ENCODE assay signal across 3 cellular contexts in the genomic region with DNA sequence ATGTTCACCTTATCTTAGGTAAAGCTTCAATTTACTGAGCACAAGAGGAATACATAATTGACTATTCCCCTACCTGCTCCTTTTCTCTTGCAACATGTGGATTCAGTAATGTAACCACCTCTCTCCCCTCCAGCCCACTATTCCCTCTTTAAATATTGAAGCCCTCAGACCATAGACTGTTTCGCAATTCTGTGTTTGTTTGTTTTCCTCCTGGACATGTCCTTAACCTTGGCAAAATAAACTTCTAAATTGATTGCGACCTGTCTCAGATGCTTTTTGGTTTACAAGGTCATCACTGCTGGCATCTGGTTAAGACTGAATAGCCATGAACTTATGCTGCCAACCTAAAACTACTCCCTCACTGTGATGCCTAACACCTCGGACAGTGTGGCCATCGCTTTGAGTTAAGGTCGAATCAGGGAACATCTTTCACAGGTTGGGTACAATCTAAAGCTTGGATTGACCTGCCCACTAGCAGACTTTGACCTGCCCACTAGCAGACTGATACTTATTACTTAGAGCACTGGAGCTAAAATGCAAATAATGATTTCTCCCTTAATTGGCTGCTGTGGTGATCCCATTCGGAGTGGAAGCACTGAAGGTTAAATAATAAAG.
A peak's percentile ranks its signal among the peaks of the same experiment; 100 is the strongest.
TF ChIP-seq lines count a peak whose summit lies in the region.

No MANE protein-coding gene starts in this region.

TF ChIP-seq in Ishikawa, 13 proteins besides CTCF, POLR2A, EP300 and RAD21:
- TF ChIP-seq REST (IDR thresholded peaks at IDR 0.05; ENCODE audit: low read depth): no peak
- peak; percentile 20; the same call in 1 of the 2 replicates for TF ChIP-seq CEBPB (IDR thresholded peaks at IDR 0.05)

TF ChIP-seq in WTC11, 78 proteins besides CTCF, POLR2A, EP300 and RAD21:
- TF ChIP-seq, protein P1, sequence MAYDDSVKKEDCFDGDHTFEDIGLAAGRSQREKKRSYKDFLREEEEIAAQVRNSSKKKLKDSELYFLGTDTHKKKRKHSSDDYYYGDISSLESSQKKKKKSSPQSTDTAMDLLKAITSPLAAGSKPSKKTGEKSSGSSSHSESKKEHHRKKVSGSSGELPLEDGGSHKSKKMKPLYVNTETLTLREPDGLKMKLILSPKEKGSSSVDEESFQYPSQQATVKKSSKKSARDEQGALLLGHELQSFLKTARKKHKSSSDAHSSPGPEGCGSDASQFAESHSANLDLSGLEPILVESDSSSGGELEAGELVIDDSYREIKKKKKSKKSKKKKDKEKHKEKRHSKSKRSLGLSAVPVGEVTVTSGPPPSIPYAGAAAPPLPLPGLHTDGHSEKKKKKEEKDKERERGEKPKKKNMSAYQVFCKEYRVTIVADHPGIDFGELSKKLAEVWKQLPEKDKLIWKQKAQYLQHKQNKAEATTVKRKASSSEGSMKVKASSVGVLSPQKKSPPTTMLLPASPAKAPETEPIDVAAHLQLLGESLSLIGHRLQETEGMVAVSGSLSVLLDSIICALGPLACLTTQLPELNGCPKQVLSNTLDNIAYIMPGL (CRISPR knock-in tag; IDR thresholded peaks at IDR 0.05): no peak
- peak; percentile 21; the same call in 1 of the 2 replicates for TF ChIP-seq GABPB1 (CRISPR knock-in tag; IDR thresholded peaks at IDR 0.05)

TF ChIP-seq in HepG2, 621 proteins besides CTCF, POLR2A, EP300 and RAD21 (continued from another document and continues in another):
- no peak for TF ChIP-seq CREB1 (IDR thresholded peaks at IDR 0.05)
- 0 out of 2 replicates have a peak, but pooled peaks have one; percentile 22 for TF ChIP-seq CREB1 (CRISPR knock-in tag; IDR thresholded peaks at IDR 0.05)
- no peak for TF ChIP-seq ZIK1 (CRISPR knock-in tag; IDR thresholded peaks at IDR 0.05; ENCODE audit: borderline replicate concordance, low read depth)
- TF ChIP-seq MYPOP (CRISPR knock-in tag; IDR thresholded peaks at IDR 0.05): peak; percentile 27; the same call in 1 of the 2 replicates
- no peak for TF ChIP-seq SOX13 (IDR thresholded peaks at IDR 0.05)
- TF ChIP-seq SOX13 (CRISPR knock-in tag; conservative IDR thresholded peaks at IDR 0.05 in 1 of 2, IDR thresholded peaks at IDR 0.05 in 1 of 2): peak in 1 of 2 experiments; percentile 35; a peak in 1 of 4 replicates
- TF ChIP-seq ZMYM4 (CRISPR knock-in tag; IDR thresholded peaks at IDR 0.05): peak; percentile 52; the same call in 1 of the 2 replicates
- TF ChIP-seq ZNF280D (CRISPR knock-in tag; IDR thresholded peaks at IDR 0.05): 0 out of 2 replicates have a peak, but pooled peaks have one; percentile 45
- peak; percentile 75 for TF ChIP-seq CEBPG (CRISPR knock-in tag; IDR thresholded peaks at IDR 0.05)
- peak; percentile 55 for TF ChIP-seq CEBPB (IDR thresholded peaks at IDR 0.05; ENCODE audit: borderline replicate concordance, low read depth, low read length)
- TF ChIP-seq NONO (IDR thresholded peaks at IDR 0.05): no peak
- peak; percentile 43; the same call in 1 of the 2 replicates for TF ChIP-seq NONO (CRISPR knock-in tag; conservative IDR thresholded peaks at IDR 0.05)
- no peak for TF ChIP-seq HMGA1 (CRISPR knock-in tag; conservative IDR thresholded peaks at IDR 0.05)
- TF ChIP-seq ZNF253 (CRISPR knock-in tag; IDR thresholded peaks at IDR 0.05; ENCODE audit: borderline replicate concordance): no peak
- peak; percentile 69 for TF ChIP-seq SKI (IDR thresholded peaks at IDR 0.05; ENCODE audit: partially characterized antibody)
- 0 out of 2 replicates have a peak, but pooled peaks have one; percentile 18 for TF ChIP-seq SMAD3 (CRISPR knock-in tag; IDR thresholded peaks at IDR 0.05)
- peak; percentile 82; the same call in 1 of the 2 replicates for TF ChIP-seq FOXA3 (CRISPR knock-in tag; IDR thresholded peaks at IDR 0.05)
- TF ChIP-seq FOXK1 (CRISPR knock-in tag; IDR thresholded peaks at IDR 0.05; ENCODE audit: borderline replicate concordance, low read depth): peak; percentile 82; the same call in 1 of the 2 replicates
- TF ChIP-seq ZNF224 (CRISPR knock-in tag; IDR thresholded peaks at IDR 0.05): no peak
- TF ChIP-seq HDAC1 (CRISPR knock-in tag; IDR thresholded peaks at IDR 0.05): 0 out of 2 replicates have a peak, but pooled peaks have one; percentile 17
- TF ChIP-seq PAXIP1 (CRISPR knock-in tag; conservative IDR thresholded peaks at IDR 0.05): peak; percentile 68
- TF ChIP-seq FOXP1 (IDR thresholded peaks at IDR 0.05): no peak
- peak; percentile 84 for TF ChIP-seq FOXP1 (CRISPR knock-in tag; IDR thresholded peaks at IDR 0.05)
- TF ChIP-seq, protein P2, sequence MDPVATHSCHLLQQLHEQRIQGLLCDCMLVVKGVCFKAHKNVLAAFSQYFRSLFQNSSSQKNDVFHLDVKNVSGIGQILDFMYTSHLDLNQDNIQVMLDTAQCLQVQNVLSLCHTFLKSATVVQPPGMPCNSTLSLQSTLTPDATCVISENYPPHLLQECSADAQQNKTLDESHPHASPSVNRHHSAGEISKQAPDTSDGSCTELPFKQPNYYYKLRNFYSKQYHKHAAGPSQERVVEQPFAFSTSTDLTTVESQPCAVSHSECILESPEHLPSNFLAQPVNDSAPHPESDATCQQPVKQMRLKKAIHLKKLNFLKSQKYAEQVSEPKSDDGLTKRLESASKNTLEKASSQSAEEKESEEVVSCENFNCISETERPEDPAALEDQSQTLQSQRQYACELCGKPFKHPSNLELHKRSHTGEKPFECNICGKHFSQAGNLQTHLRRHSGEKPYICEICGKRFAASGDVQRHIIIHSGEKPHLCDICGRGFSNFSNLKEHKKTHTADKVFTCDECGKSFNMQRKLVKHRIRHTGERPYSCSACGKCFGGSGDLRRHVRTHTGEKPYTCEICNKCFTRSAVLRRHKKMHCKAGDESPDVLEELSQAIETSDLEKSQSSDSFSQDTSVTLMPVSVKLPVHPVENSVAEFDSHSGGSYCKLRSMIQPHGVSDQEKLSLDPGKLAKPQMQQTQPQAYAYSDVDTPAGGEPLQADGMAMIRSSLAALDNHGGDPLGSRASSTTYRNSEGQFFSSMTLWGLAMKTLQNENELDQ (CRISPR knock-in tag; IDR thresholded peaks at IDR 0.05; ENCODE audit: borderline replicate concordance): no peak
- TF ChIP-seq, protein P3, sequence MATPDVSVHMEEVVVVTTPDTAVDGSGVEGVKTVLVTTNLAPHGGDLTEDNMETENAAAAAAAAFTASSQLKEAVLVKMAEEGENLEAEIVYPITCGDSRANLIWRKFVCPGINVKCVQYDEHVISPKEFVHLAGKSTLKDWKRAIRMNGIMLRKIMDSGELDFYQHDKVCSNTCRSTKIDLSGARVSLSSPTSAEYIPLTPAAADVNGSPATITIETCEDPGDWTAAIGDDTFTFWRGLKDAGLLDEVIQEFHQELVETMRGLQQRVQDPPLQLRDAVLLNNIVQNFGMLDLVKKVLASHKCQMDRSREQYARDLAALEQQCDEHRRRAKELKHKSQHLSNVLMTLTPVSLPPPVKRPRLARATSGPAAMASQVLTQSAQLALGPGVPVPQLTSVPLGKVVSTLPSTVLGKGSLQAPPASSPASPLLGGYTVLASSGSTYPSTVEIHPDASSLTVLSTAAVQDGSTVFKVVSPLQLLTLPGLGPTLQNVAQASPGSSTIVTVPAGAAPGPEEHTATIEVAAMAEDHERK (CRISPR knock-in tag; IDR thresholded peaks at IDR 0.05; ENCODE audit: low read depth): no peak
- no peak for TF ChIP-seq SUZ12 (IDR thresholded peaks at IDR 0.05; ENCODE audit: low read depth, low read length)
- no peak for TF ChIP-seq JARID2 (CRISPR knock-in tag; IDR thresholded peaks at IDR 0.05; ENCODE audit: insufficient replicate concordance)
- TF ChIP-seq HMG20A (CRISPR knock-in tag; IDR thresholded peaks at IDR 0.05; ENCODE audit: borderline replicate concordance): peak; percentile 58; the same call in 1 of the 2 replicates
- TF ChIP-seq ZUFSP (CRISPR knock-in tag; IDR thresholded peaks at IDR 0.05; ENCODE audit: borderline replicate concordance): no peak
- TF ChIP-seq ARNT (IDR thresholded peaks at IDR 0.05): no peak
- TF ChIP-seq NCOA2 (CRISPR knock-in tag; IDR thresholded peaks at IDR 0.05): peak; percentile 43; the same call in 1 of the 2 replicates
- TF ChIP-seq, protein P4, sequence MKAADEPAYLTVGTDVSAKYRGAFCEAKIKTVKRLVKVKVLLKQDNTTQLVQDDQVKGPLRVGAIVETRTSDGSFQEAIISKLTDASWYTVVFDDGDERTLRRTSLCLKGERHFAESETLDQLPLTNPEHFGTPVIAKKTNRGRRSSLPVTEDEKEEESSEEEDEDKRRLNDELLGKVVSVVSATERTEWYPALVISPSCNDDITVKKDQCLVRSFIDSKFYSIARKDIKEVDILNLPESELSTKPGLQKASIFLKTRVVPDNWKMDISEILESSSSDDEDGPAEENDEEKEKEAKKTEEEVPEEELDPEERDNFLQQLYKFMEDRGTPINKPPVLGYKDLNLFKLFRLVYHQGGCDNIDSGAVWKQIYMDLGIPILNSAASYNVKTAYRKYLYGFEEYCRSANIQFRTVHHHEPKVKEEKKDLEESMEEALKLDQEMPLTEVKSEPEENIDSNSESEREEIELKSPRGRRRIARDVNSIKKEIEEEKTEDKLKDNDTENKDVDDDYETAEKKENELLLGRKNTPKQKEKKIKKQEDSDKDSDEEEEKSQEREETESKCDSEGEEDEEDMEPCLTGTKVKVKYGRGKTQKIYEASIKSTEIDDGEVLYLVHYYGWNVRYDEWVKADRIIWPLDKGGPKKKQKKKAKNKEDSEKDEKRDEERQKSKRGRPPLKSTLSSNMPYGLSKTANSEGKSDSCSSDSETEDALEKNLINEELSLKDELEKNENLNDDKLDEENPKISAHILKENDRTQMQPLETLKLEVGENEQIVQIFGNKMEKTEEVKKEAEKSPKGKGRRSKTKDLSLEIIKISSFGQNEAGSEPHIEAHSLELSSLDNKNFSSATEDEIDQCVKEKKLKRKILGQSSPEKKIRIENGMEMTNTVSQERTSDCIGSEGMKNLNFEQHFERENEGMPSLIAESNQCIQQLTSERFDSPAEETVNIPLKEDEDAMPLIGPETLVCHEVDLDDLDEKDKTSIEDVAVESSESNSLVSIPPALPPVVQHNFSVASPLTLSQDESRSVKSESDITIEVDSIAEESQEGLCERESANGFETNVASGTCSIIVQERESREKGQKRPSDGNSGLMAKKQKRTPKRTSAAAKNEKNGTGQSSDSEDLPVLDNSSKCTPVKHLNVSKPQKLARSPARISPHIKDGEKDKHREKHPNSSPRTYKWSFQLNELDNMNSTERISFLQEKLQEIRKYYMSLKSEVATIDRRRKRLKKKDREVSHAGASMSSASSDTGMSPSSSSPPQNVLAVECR (CRISPR knock-in tag; IDR thresholded peaks at IDR 0.05; ENCODE audit: borderline replicate concordance): peak; percentile 25; the same call in 1 of the 2 replicates
- TF ChIP-seq CBX2 (IDR thresholded peaks at IDR 0.05; ENCODE audit: low read depth, low read length): no peak
- no peak for TF ChIP-seq CBX2 (CRISPR knock-in tag; IDR thresholded peaks at IDR 0.05; ENCODE audit: low read depth)
- peak; percentile 34; the same call in 1 of the 2 replicates for TF ChIP-seq HDAC2 (CRISPR knock-in tag; IDR thresholded peaks at IDR 0.05)
